In the genomic region with DNA sequence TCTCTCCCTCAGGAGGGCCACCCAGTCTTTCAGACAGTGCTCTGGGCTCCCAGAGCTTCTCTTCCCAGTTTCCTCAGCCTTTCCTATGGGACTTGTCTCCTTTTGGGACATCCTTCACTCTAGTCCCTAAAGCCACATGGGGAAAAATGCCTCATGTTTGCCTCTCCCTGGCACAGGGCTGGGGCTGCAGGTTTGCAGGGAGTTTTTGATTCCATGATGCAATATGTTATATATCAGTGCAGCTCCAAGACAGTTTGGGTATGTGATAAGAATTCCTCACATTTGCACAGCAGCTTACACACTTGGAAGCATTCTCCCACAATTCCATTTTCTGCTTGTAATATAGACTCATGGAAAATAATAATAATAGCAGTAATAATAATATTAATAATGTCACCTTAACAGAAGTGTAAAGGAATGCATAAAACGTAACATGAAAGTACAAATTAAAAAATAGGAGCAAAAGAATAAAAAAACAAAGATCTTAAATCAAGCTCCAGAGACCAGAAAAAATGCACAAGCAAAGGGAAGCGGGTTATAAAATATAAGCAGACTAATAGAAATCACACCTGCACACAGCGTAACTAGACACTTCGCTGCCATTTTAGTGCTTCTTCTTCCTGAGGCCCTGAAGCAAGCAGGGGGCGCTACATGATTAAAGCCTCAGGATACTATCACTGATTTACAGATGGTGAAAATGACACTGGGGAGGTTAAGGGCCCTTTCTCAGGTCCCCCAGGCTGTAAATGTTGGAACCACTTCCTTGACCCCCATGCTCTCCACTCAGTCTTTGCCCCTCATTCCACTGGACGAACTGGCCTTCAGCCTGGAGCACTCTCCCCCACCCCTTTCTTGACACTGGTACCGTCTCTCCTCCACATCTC, we compare ENCODE assay signal across 8 cellular contexts.
DNase-seq lines count a peak whose midpoint lies in the region; ATAC-seq, FAIRE-seq and TF ChIP-seq lines count a peak whose summit lies in the region.

No MANE protein-coding gene starts in this region.

- in situ Hi-C loops in HepG2 (cut with HindIII; ENCODE audit: extremely low pct_ligation_motif_present, low pct_unique_long_range_greater_than_20kb), result no loop called here

- RAD21 ChIA-PET in HCT116 (lab: Charles Lee; ENCODE audit: low non-redundant PET in 1 of 2, low total read pairs in 2 of 2, uncharacterized antibody in 2 of 2, unreplicated experiment in 2 of 2), result interaction anchor here in 1 of 2 experiments (1.5 kb wide), 1 partner anchor 113 kb away, joined by 5 read pairs; no protein-coding TSS in a partner anchor

- no peak overlapping the region for H3K4me3 ChIP-seq in A673 (ENCODE audit: low read depth, low read length, poor library complexity, severe bottlenecking)
- H3K4me3 ChIP-seq in HCT116 (replicated peaks in 1 of 2; ENCODE audit: low read depth in 1 of 2, low read length in 2 of 2), result no peak overlapping the region
- no peak overlapping the region for H3K4me3 ChIP-seq in WERI-Rb-1 (ENCODE audit: low read depth, low read length)
- H3K4me3 ChIP-seq in HepG2 (replicated peaks in 1 of 3; ENCODE audit: insufficient read depth in 1 of 3, low read depth in 2 of 3, low read length in 3 of 3), result no peak overlapping the region

- no peak overlapping the region for H3K4me3 Mint-ChIP-seq in activated T-helper 2 cell treated with anti-CD3 and anti-CD28 coated beads, Interferon-gamma antibody, Interleukin-2, Interleukin-4, amounts not matched to agents 10 μg/mL and 5 μg/mL and 100 μg/mL, durations not matched to agents 14 hours and 24 hours and 36 hours (ENCODE audit: low read depth)

- TF ChIP-seq POLR2A in HCT116 (IDR thresholded peaks at IDR 0.05; ENCODE audit: borderline replicate concordance, extremely low read depth, insufficient read depth, insufficient read length), result no peak
- TF ChIP-seq POLR2A in HepG2 (IDR thresholded peaks at IDR 0.05; ENCODE audit: insufficient read depth in 1 of 2, low read depth in 2 of 2, low read length in 2 of 2), result no peak

- no peaks in the 10 kb centered on the region for H3K4me1 Mint-ChIP-seq in activated T-helper 2 cell treated with anti-CD3 and anti-CD28 coated beads, Interferon-gamma antibody, Interleukin-2, Interleukin-4, amounts not matched to agents 10 μg/mL and 5 μg/mL and 100 μg/mL, durations not matched to agents 14 hours and 24 hours and 36 hours (ENCODE audit: low read depth)

- no peaks in the 10 kb centered on the region for H4K20me1 ChIP-seq in HCT116 (ENCODE audit: insufficient read depth)
- no peaks in the 10 kb centered on the region for H4K20me1 ChIP-seq in HepG2 (ENCODE audit: insufficient read depth, low read length)

- no peak for FAIRE-seq in HepG2 (lab: Jason Lieb, UNC)

- H3K79me2 ChIP-seq in HCT116 (ENCODE audit: insufficient read depth, low read length), result no peaks in the 10 kb centered on the region
- H3K79me2 ChIP-seq in HepG2 (ENCODE audit: insufficient read depth, low read length), result no peaks in the 10 kb centered on the region

- TF ChIP-seq EP300 in HepG2 (IDR thresholded peaks at IDR 0.05; ENCODE audit: low read depth in 2 of 2, low read length in 2 of 2), result no peak
- no peak for TF ChIP-seq EP300 in HepG2 (CRISPR knock-in tag; IDR thresholded peaks at IDR 0.05; ENCODE audit: borderline replicate concordance)

- TF ChIP-seq RAD21 in HCT116 (IDR thresholded peaks at IDR 0.05; ENCODE audit: low read depth), result no peak
- peak; percentile 21; the same call in 1 of the 2 replicates for TF ChIP-seq RAD21 in HepG2 (CRISPR knock-in tag; IDR thresholded peaks at IDR 0.05)

- no peak overlapping the region for H3K9ac ChIP-seq in HCT116 (ENCODE audit: low read length)
- H3K9ac ChIP-seq in HepG2 (ENCODE audit: insufficient read depth, low read depth, low read length), result no peak overlapping the region

- no peaks in the 10 kb centered on the region for H3K9me2 ChIP-seq in HCT116 (ENCODE audit: insufficient read depth)

- WGBS in HepG2 (ENCODE audit: low lambda C conversion rate), result 88% methylated on average over 7 of the region's 7 CpGs

- H3K27me3 Mint-ChIP-seq in activated T-helper 2 cell treated with anti-CD3 and anti-CD28 coated beads, Interferon-gamma antibody, Interleukin-2, Interleukin-4, amounts not matched to agents 10 μg/mL and 5 μg/mL and 100 μg/mL, durations not matched to agents 14 hours and 24 hours and 36 hours (ENCODE audit: low read depth), result no peaks in the 10 kb centered on the region

- H3K27me3 ChIP-seq in A673 (replicated peaks; ENCODE audit: insufficient read depth, low read depth, low read length, poor library complexity) (no peaks in the 10 kb centered on the region), HCT116 (ENCODE audit: insufficient read depth, low read length) (no peaks in the 10 kb centered on the region), WERI-Rb-1 (ENCODE audit: insufficient read depth, low read depth, severe bottlenecking) (no peaks in the 10 kb centered on the region), HepG2 (ENCODE audit: control insufficient read depth in 1 of 2, insufficient read depth in 2 of 2, low read length in 2 of 2) (no peaks in the 10 kb centered on the region)

- no peaks in the 10 kb centered on the region for H3K9me3 Mint-ChIP-seq in activated T-helper 2 cell treated with anti-CD3 and anti-CD28 coated beads, Interferon-gamma antibody, Interleukin-2, Interleukin-4, amounts not matched to agents 10 μg/mL and 5 μg/mL and 100 μg/mL, durations not matched to agents 14 hours and 24 hours and 36 hours

- DNase-seq in A673 (ENCODE audit: low spot score) (peak; percentile 23), HCT116 (ENCODE audit: low read depth, low spot score) (no peak), WERI-Rb-1 (peak; percentile 33), HepG2 (ENCODE audit: low spot score) (no peak), T-helper 1 cell (no peak), anterior cingulate cortex (lab: John Stamatoyannopoulos, UW) (no peak)
- DNase-seq in activated T-helper 2 cell treated with anti-CD3 and anti-CD28 coated beads, Interferon-gamma antibody, Interleukin-2, Interleukin-4, amounts not matched to agents 10 μg/mL and 5 μg/mL and 100 μg/mL, durations not matched to agents 14 hours and 24 hours and 36 hours (ENCODE audit: low spot score), result no peak

- H3K27ac ChIP-seq in A673 (ENCODE audit: low read depth, low read length, poor library complexity, severe bottlenecking) (no peak overlapping the region), HCT116 (ENCODE audit: low read depth, low read length) (no peak overlapping the region), WERI-Rb-1 (no peak overlapping the region), HepG2 (ENCODE audit: extremely low read length, insufficient read depth, low read length) (no peak overlapping the region)

- POLR2A ChIA-PET in A673 (lab: Charles Lee; ENCODE audit: low non-redundant PET) (no interaction called here), HCT116 (lab: Charles Lee) (interaction anchor here (0.9 to 1.5 kb wide), 3 partner anchors 25 to 112 kb away, joined by 3 read pairs; a partner anchor contains a TSS), HepG2 (lab: Yijun Ruan, JAX) (interaction anchor here (2.1 kb wide), 1 partner anchor 102 kb away, joined by 6 read pairs; a partner anchor contains a TSS)

- H3K9me3 ChIP-seq in A673 (ENCODE audit: low read depth, low read length, poor library complexity, severe bottlenecking) (no peaks in the 10 kb centered on the region), HCT116 (ENCODE audit: control insufficient read depth in 1 of 2, insufficient read depth in 1 of 2, low read depth in 1 of 2, low read length in 2 of 2) (no peaks in the 10 kb centered on the region), WERI-Rb-1 (ENCODE audit: severe bottlenecking) (no peaks in the 10 kb centered on the region), HepG2 (ENCODE audit: low read length) (no peaks in the 10 kb centered on the region)

- CTCF ChIA-PET in A673 (lab: Charles Lee), result no interaction called here
- CTCF ChIA-PET in HCT116 (lab: Charles Lee), result interaction anchor here (0.7 to 1.5 kb wide), 3 partner anchors 9 to 101 kb away, joined by 3 to 6 read pairs (median 4); no protein-coding TSS in a partner anchor
- CTCF ChIA-PET in HepG2 (lab: Yijun Ruan, JAX; ENCODE audit: low intra/inter-chr PET ratio, low total read pairs), result no interaction called here

- no peak overlapping the region for H3K4me2 ChIP-seq in HCT116 (ENCODE audit: low read length)
- no peak overlapping the region for H3K4me2 ChIP-seq in HepG2 (ENCODE audit: low read depth, low read length)

- H3K36me3 ChIP-seq in A673 (ENCODE audit: insufficient read depth, low read length, poor library complexity, severe bottlenecking) (no peaks in the 10 kb centered on the region), HCT116 (ENCODE audit: control insufficient read depth in 1 of 2, insufficient read depth in 2 of 2, low read length in 2 of 2) (no peaks in the 10 kb centered on the region), WERI-Rb-1 (no peaks in the 10 kb centered on the region), HepG2 (replicated peaks in 1 of 2; ENCODE audit: control insufficient read depth in 1 of 2, insufficient read depth in 2 of 2, low read length in 2 of 2) (no peaks in the 10 kb centered on the region)

- H2AFZ ChIP-seq in HCT116 (ENCODE audit: low read depth, low read length, poor library complexity, severe bottlenecking) (no peak overlapping the region), HepG2 (ENCODE audit: low read length) (no peak overlapping the region)

- intact Hi-C loops in A673 (cut with micrococcal nuclease; ENCODE audit: unreplicated experiment), result no loop called here
- intact Hi-C loops in HCT116 (cut with micrococcal nuclease), result loop anchor here (5.0 kb wide), 1 partner anchor 38 kb away; no protein-coding TSS in a partner anchor
- intact Hi-C loops in HepG2 (cut with micrococcal nuclease; ENCODE audit: unreplicated experiment), result no loop called here
- intact Hi-C loops in activated T-helper 2 cell treated with anti-CD3 and anti-CD28 coated beads, Interferon-gamma antibody, Interleukin-2, Interleukin-4, amounts not matched to agents 10 μg/mL and 5 μg/mL and 100 μg/mL, durations not matched to agents 14 hours and 24 hours and 36 hours (cut with micrococcal nuclease), result no loop called here

- peaks cover 15% of the 10 kb centered on the region for H3K4me1 ChIP-seq in A673 (ENCODE audit: insufficient read depth, low read length, poor library complexity, severe bottlenecking)
- peaks cover 18 to 89% of the 10 kb centered on the region in 2 experiments for H3K4me1 ChIP-seq in HCT116 (ENCODE audit: control insufficient read depth in 1 of 2, insufficient read depth in 2 of 2, low read length in 2 of 2)
- peaks cover 79% of the 10 kb centered on the region for H3K4me1 ChIP-seq in HepG2 (ENCODE audit: insufficient read depth, low read length)

- BruUV-seq in A673 (replicated peaks; lab: Mats Ljungman, UMichigan), result no TSS peak
- no TSS peak for BruUV-seq in HCT116 (replicated peaks; lab: Mats Ljungman, UMichigan)
- no TSS peak for BruUV-seq in HepG2 (replicated peaks; lab: Mats Ljungman, UMichigan)

- TF ChIP-seq CTCF in A673 (conservative IDR thresholded peaks at IDR 0.05; ENCODE audit: low read depth, low read length) (peak; percentile 61), HCT116 (IDR thresholded peaks at IDR 0.05 in 2 of 3, conservative IDR thresholded peaks at IDR 0.05 in 1 of 3; ENCODE audit: borderline replicate concordance in 1 of 3, insufficient read depth in 1 of 3, low read depth in 2 of 3, low read length in 2 of 3) (peak in 2 of 3 experiments; percentile 66; a peak in 4 of 6 replicates), WERI-Rb-1 (IDR thresholded peaks at IDR 0.05; ENCODE audit: low read depth, low read length) (peak; percentile 37), HepG2 (CRISPR knock-in tag; IDR thresholded peaks at IDR 0.05) (peak; percentile 61)

- no peak overlapping the region for H3K27ac Mint-ChIP-seq in activated T-helper 2 cell treated with anti-CD3 and anti-CD28 coated beads, Interferon-gamma antibody, Interleukin-2, Interleukin-4, amounts not matched to agents 10 μg/mL and 5 μg/mL and 100 μg/mL, durations not matched to agents 14 hours and 24 hours and 36 hours

- H3K36me3 Mint-ChIP-seq in activated T-helper 2 cell treated with anti-CD3 and anti-CD28 coated beads, Interferon-gamma antibody, Interleukin-2, Interleukin-4, amounts not matched to agents 10 μg/mL and 5 μg/mL and 100 μg/mL, durations not matched to agents 14 hours and 24 hours and 36 hours (ENCODE audit: low read depth), result no peaks in the 10 kb centered on the region

- ATAC-seq in HCT116, result peak; percentile 58
- ATAC-seq in HepG2, result no peak
- no peak for ATAC-seq in GM21576 (IDR thresholded peaks at IDR 0.05; ENCODE audit: unreplicated experiment)

Comparison
In these comparisons a context has a peak if more than half of its experiments do, and no peak if none do; other contexts are left out.
1. DNase-seq: peak in A673 (single experiment) and WERI-Rb-1 (single experiment); none in HCT116 (single experiment), HepG2 (single experiment), T-helper 1 cell (0 of 5), activated T-helper 2 cell treated with anti-CD3 and anti-CD28 coated beads, Interferon-gamma antibody, Interleukin-2, Interleukin-4, amounts not matched to agents 10 μg/mL and 5 μg/mL and 100 μg/mL, durations not matched to agents 14 hours and 24 hours and 36 hours (single experiment) and anterior cingulate cortex (0 of 58).
2. Peak in every context shown above with its lines, with median percentiles within 50 percentile points of each other: CTCF ChIP-seq.